In genomic region chr4:41346306-41347061, GRCh38 we compare ENCODE assay signal across 16 cellular contexts.
DNase-seq lines count a peak whose midpoint lies in the region; FAIRE-seq and TF ChIP-seq lines count a peak whose summit lies in the region.
"Had no signal": no experiment of that assay in that cellular context is flagged by ENCODE, and none has a peak within 500 bp of the region (broad histone marks: within the 10 kb centered on the region; RNA-seq: fewer than 3 reads in every experiment).

No MANE protein-coding gene starts in this region.

- in situ Hi-C loops in Caki2 (cut with HindIII; ENCODE audit: low pct_unique_long_range_greater_than_20kb, low sequenced_read_pairs): no loop called here
- in situ Hi-C loops in G401 (cut with HindIII; ENCODE audit: low sequenced_read_pairs): no loop called here

- no peak overlapping the region for H3K9ac ChIP-seq in endothelial cell of umbilical vein (replicated peaks; ENCODE audit: extremely low read depth, insufficient read depth, low read length)
- H3K9ac ChIP-seq in neuronal stem cell (ENCODE audit: low read depth, low read length, poor library complexity): peak overlapping the region; percentile 72
- no peak overlapping the region for H3K9ac ChIP-seq in colonic mucosa (ENCODE audit: low read depth in 2 of 2, low read length in 2 of 2)
- H3K9ac ChIP-seq: BLaER1 had no signal

- H3K4me3 ChIP-seq in endothelial cell of umbilical vein (replicated peaks in 1 of 3; ENCODE audit: insufficient read depth in 1 of 3, low read depth in 1 of 3, low read length in 3 of 3) (no peak overlapping the region), neuronal stem cell (ENCODE audit: low read length in 2 of 2) (peak overlapping the region in 1 of 2 donors; percentile 23), colonic mucosa (no peak overlapping the region)
- H3K4me3 ChIP-seq: BLaER1, transverse colon had no signal

- peak overlapping the region; percentile 24 for H2BK12ac ChIP-seq in neuronal stem cell (ENCODE audit: low read length)

- dilution Hi-C loops in endothelial cell of umbilical vein (cut with MboI; ENCODE audit: extremely low pct_ligation_motif_present, low sequenced_read_pairs): no loop called here

- no peak overlapping the region for H3K23ac ChIP-seq in neuronal stem cell (ENCODE audit: low read depth, low read length, poor library complexity)

- no peak overlapping the region for H2BK5ac ChIP-seq in neuronal stem cell (ENCODE audit: low read length)

- no peak overlapping the region for H4K91ac ChIP-seq in neuronal stem cell (ENCODE audit: low read depth, low read length, poor library complexity)

- intact Hi-C loops in endothelial cell of umbilical vein (cut with micrococcal nuclease): no loop called here
- intact Hi-C loops in colonic mucosa (cut with DNase I): no loop called here

- H3K79me1 ChIP-seq in neuronal stem cell (ENCODE audit: low read depth, low read length): peaks cover 2% of the 10 kb centered on the region

- no TSS peak for BruUV-seq in endothelial cell of umbilical vein (replicated peaks; lab: Mats Ljungman, UMichigan)

- DNase-seq in Caki2 (ENCODE audit: low read depth) (peak; percentile 63), M059J (ENCODE audit: low read depth) (peak; percentile 96), endothelial cell of umbilical vein (ENCODE audit: low read depth, low spot score) (peak; percentile 63), neuronal stem cell (ENCODE audit: low spot score) (no peak), NCI-H146 (lab: John Stamatoyannopoulos, UW) (no peak), G401 (ENCODE audit: low spot score) (no peak), colonic mucosa (no peak), mesenteric fat pad (ENCODE audit: low spot score) (no peak)
- DNase-seq: activated CD4-positive, alpha-beta T cell treated with anti-CD3 and anti-CD28 coated beads for 48 hours; NCI-H1694 treated with DMSO at 0.1 percent for 48 hours; stimulated activated naive B cell treated with anti-CD40 and anti-IgM and Interleukin-4, amounts not matched to agents 10 μg/mL and 1 μg/mL and 100 μg/mL, for 72 hours; T-helper 17 cell; transverse colon had no signal

- no peak overlapping the region for H2AK5ac ChIP-seq in neuronal stem cell (ENCODE audit: low read depth, low read length)

- H2BK120ac ChIP-seq in neuronal stem cell (ENCODE audit: low read depth, low read length): no peak overlapping the region

- no peak for FAIRE-seq in endothelial cell of umbilical vein (lab: Jason Lieb, UNC)
- FAIRE-seq: GM12891, islet of Langerhans had no signal

- H4K8ac ChIP-seq in neuronal stem cell (ENCODE audit: low read depth, low read length): peak overlapping the region; percentile 48

- H4K20me1 ChIP-seq in endothelial cell of umbilical vein (replicated peaks; ENCODE audit: control insufficient read depth, extremely low read depth, insufficient read depth, low read length): no peaks in the 10 kb centered on the region
- H4K20me1 ChIP-seq: BLaER1 had no signal

- no peak overlapping the region for H3K14ac ChIP-seq in neuronal stem cell (ENCODE audit: low read length)

- H2BK15ac ChIP-seq in neuronal stem cell (ENCODE audit: low read length): no peak overlapping the region

- H2AFZ ChIP-seq in endothelial cell of umbilical vein (ENCODE audit: low read depth, low read length): no peak overlapping the region
- H2AFZ ChIP-seq in neuronal stem cell (ENCODE audit: low read length): peak overlapping the region; percentile 31

- H3K9me3 ChIP-seq in endothelial cell of umbilical vein (replicated peaks; ENCODE audit: control insufficient read depth, insufficient read depth, low read length) (no peaks in the 10 kb centered on the region), neuronal stem cell (replicated peaks in 1 of 2; ENCODE audit: control insufficient read depth in 2 of 2, insufficient read depth in 1 of 2, low read depth in 1 of 2, low read length in 2 of 2) (peaks cover 2 to 18% of the 10 kb centered on the region in 2 donors), colonic mucosa (no peaks in the 10 kb centered on the region)
- H3K9me3 ChIP-seq: transverse colon had no signal

- H3K27me3 ChIP-seq in endothelial cell of umbilical vein (ENCODE audit: control insufficient read depth in 2 of 2, insufficient read depth in 2 of 2, low read length in 2 of 2) (no peaks in the 10 kb centered on the region), neuronal stem cell (ENCODE audit: control insufficient read depth in 3 of 3, insufficient read depth in 3 of 3, low read depth in 1 of 3, low read length in 3 of 3) (no peaks in the 10 kb centered on the region), colonic mucosa (no peaks in the 10 kb centered on the region)
- H3K27me3 ChIP-seq: BLaER1, transverse colon had no signal

- H3K18ac ChIP-seq in neuronal stem cell (ENCODE audit: low read length): peak overlapping the region; percentile 65

- POLR2A ChIA-PET in endothelial cell of umbilical vein (lab: Charles Lee): no interaction called here

- no peak overlapping the region for H3K27ac ChIP-seq in endothelial cell of umbilical vein (ENCODE audit: insufficient read depth, low read depth, low read length)
- H3K27ac ChIP-seq in neuronal stem cell (replicated peaks; ENCODE audit: low read length): peak overlapping the region; percentile 26
- H3K27ac ChIP-seq in colonic mucosa: no peak overlapping the region
- H3K27ac ChIP-seq: BLaER1, transverse colon had no signal

- H3K36me3 ChIP-seq in endothelial cell of umbilical vein (ENCODE audit: control insufficient read depth in 2 of 2, extremely low read depth in 1 of 2, insufficient read depth in 2 of 2, low read length in 2 of 2) (no peaks in the 10 kb centered on the region), neuronal stem cell (replicated peaks in 1 of 2; ENCODE audit: control insufficient read depth in 2 of 2, insufficient read depth in 2 of 2, low read length in 2 of 2) (peaks cover 0 to 3% of the 10 kb centered on the region in 2 donors), colonic mucosa (no peaks in the 10 kb centered on the region)
- H3K36me3 ChIP-seq: BLaER1, transverse colon had no signal

- no peak overlapping the region for H3K4ac ChIP-seq in neuronal stem cell (ENCODE audit: low read length)

- no peaks in the 10 kb centered on the region for H3K79me2 ChIP-seq in endothelial cell of umbilical vein (ENCODE audit: control insufficient read depth, insufficient read depth, low read length)

- H3K9me1 ChIP-seq in endothelial cell of umbilical vein (replicated peaks; ENCODE audit: control insufficient read depth, extremely low read depth, insufficient read depth, low read length): no peaks in the 10 kb centered on the region

- no CpG with 5 or more reads among the region's 3 CpGs for WGBS in neuronal stem cell (ENCODE audit: extremely low coverage in 2 of 2, insufficient read length in 2 of 2, insufficient replicate concordance in 1 of 2), 2 donors

- H3K4me2 ChIP-seq in endothelial cell of umbilical vein (ENCODE audit: insufficient read depth, low read length) (no peak overlapping the region), neuronal stem cell (ENCODE audit: insufficient read depth, low read length, poor library complexity, severe bottlenecking) (no peak overlapping the region)
- H3K4me2 ChIP-seq: BLaER1 had no signal

- H3K4me1 ChIP-seq in endothelial cell of umbilical vein (ENCODE audit: control insufficient read depth, extremely low read depth, insufficient read depth, low read length): no peaks in the 10 kb centered on the region
- H3K4me1 ChIP-seq in neuronal stem cell (ENCODE audit: control insufficient read depth in 2 of 2, insufficient read depth in 1 of 2, low read depth in 1 of 2, low read length in 2 of 2): peaks cover 10 to 11% of the 10 kb centered on the region in 2 donors
- H3K4me1 ChIP-seq in colonic mucosa: no peaks in the 10 kb centered on the region
- H3K4me1 ChIP-seq: BLaER1, transverse colon had no signal

- TF ChIP-seq CTCF in endothelial cell of umbilical vein (IDR thresholded peaks at IDR 0.05; ENCODE audit: extremely low read depth in 1 of 2, insufficient read depth in 1 of 2, low read depth in 1 of 2, low read length in 2 of 2) (no peak), colonic mucosa (IDR thresholded peaks at IDR 0.05) (no peak)

- no peak for TF ChIP-seq POLR2A in endothelial cell of umbilical vein (IDR thresholded peaks at IDR 0.05; ENCODE audit: low read depth, low read length)

- CTCF ChIA-PET in endothelial cell of umbilical vein (lab: Charles Lee): interaction anchor here (1.0 to 1.8 kb wide), 3 partner anchors 14 to 315 kb away, joined by 3 to 4 read pairs (median 4); no protein-coding TSS in a partner anchor

TF ChIP-seq in endothelial cell of umbilical vein, 7 proteins besides CTCF, POLR2A, EP300 and RAD21:
- no peak for TF ChIP-seq MAX (IDR thresholded peaks at IDR 0.05; ENCODE audit: insufficient read depth, insufficient read length)

Comparison
In these comparisons a context has a peak if more than half of its experiments do, and no peak if none do; other contexts are left out.
1. DNase-seq: peak in Caki2 (single experiment), M059J (single experiment) and endothelial cell of umbilical vein (single experiment); none in neuronal stem cell (single experiment), NCI-H146 (single experiment), G401 (single experiment), colonic mucosa (single experiment) and mesenteric fat pad (single experiment).